Comparison of ENCODE assay signal across 33 cellular contexts in genomic region chr13:26200811-26201210, GRCh38.
"Had no signal": no experiment of that assay in that cellular context is flagged by ENCODE, and none has a peak within 500 bp of the region (broad histone marks: within the 10 kb centered on the region; RNA-seq: fewer than 3 reads in every experiment).

No MANE protein-coding gene starts in this region.

- H3K9me3 ChIP-seq: colonic mucosa had no signal

- H3K4me1 Mint-ChIP-seq: activated B cell treated with CpG ODN at 0.5 μM for 24 hours, brain had no signal

- H3K27me3 Mint-ChIP-seq: activated B cell treated with CpG ODN at 0.5 μM for 24 hours; activated CD8-positive, alpha-beta T cell treated with anti-CD3 and anti-CD28 coated beads for 36 hours; activated naive CD8-positive, alpha-beta T cell; activated T-helper 17 cell treated with anti-CD3 and anti-CD28 coated beads, Interleukin-2, amount 50 U/mL, for 72 hours; brain; T-helper 17 cell had no signal

- H3K27ac ChIP-seq: breast epithelium, cardiac muscle cell, colonic mucosa, epithelial cell of prostate, esophagus squamous epithelium, gastroesophageal sphincter, hepatocyte, WERI-Rb-1 had no signal

- H3K27ac Mint-ChIP-seq: activated B cell treated with CpG ODN at 0.5 μM for 24 hours; activated CD8-positive, alpha-beta T cell treated with anti-CD3 and anti-CD28 coated beads for 36 hours; activated naive CD8-positive, alpha-beta T cell; activated T-helper 17 cell treated with anti-CD3 and anti-CD28 coated beads, Interleukin-2, amount 50 U/mL, for 72 hours; brain; T-helper 17 cell; T-helper 2 cell treated with Interferon-gamma antibody and Interleukin-4, amounts not matched to agents 5 μg/mL and 100 μg/mL, for 36 hours had no signal

- ATAC-seq: activated CD4-positive, CD25-positive, alpha-beta regulatory T cell treated with anti-CD3 and anti-CD28 coated beads, Interleukin-2, amount 50 U/mL, for 24 hours; activated CD8-positive, alpha-beta T cell treated with anti-CD3 and anti-CD28 coated beads for 36 hours; activated T-cell treated with anti-CD3 and anti-CD28 coated beads, Interleukin-2, amount 50 U/mL, for 4 hours; activated T-helper 17 cell treated with anti-CD3 and anti-CD28 coated beads, Interleukin-2, amount 50 U/mL, for 72 hours; gastroesophageal sphincter; heart right ventricle; T-helper 17 cell had no signal

- H3K27me3 ChIP-seq: adrenal gland, ascending aorta, breast epithelium, cardiac muscle cell, colonic mucosa, esophagus squamous epithelium, gastroesophageal sphincter, heart right ventricle, hepatocyte had no signal

- H3K4me3 ChIP-seq: adrenal gland, ascending aorta, breast epithelium, cardiac muscle cell, colonic mucosa, esophagus squamous epithelium, gastroesophageal sphincter, heart right ventricle, hepatocyte had no signal

- H3K4me1 ChIP-seq: breast epithelium, colonic mucosa, esophagus squamous epithelium, gastroesophageal sphincter had no signal

- H3K4me3 Mint-ChIP-seq: activated B cell treated with CpG ODN at 0.5 μM for 24 hours; activated CD8-positive, alpha-beta T cell treated with anti-CD3 and anti-CD28 coated beads for 36 hours; activated naive CD8-positive, alpha-beta T cell; activated T-cell treated with anti-CD3 and anti-CD28 coated beads, Interleukin-2, amount 50 U/mL, for 4 hours; activated T-helper 17 cell treated with anti-CD3 and anti-CD28 coated beads, Interleukin-2, amount 50 U/mL, for 72 hours; brain; T-helper 17 cell; T-helper 2 cell treated with Interferon-gamma antibody and Interleukin-4, amounts not matched to agents 5 μg/mL and 100 μg/mL, for 36 hours had no signal

- DNase-seq: activated B cell treated with CpG ODN at 0.5 μM for 24 hours; activated CD4-positive, alpha-beta T cell treated with anti-CD3 and anti-CD28 coated beads for 48 hours; activated CD4-positive, alpha-beta T cell treated with anti-CD3 and anti-CD28 coated beads, Interleukin-2, amount 50 U/mL, for 1 hour; activated CD4-positive, alpha-beta T cell treated with anti-CD3 and anti-CD28 coated beads, Interleukin-2, amount 50 U/mL, for 48 hours; activated CD8-positive, alpha-beta memory T cell treated with anti-CD3 and anti-CD28 coated beads for 24 hours; activated CD8-positive, alpha-beta T cell treated with anti-CD3 and anti-CD28 coated beads for 36 hours; activated effector memory CD4-positive, alpha-beta T cell treated with Interleukin-2 at 50 U/mL for 16 hours; activated gamma-delta T cell treated with Interleukin-2 at 50 U/mL for 16 hours; activated naive CD4-positive, alpha-beta T cell treated with anti-CD3 and anti-CD28 coated beads, Interleukin-2, amount 50 U/mL, for 16 hours; activated naive CD4-positive, alpha-beta T cell treated with Interleukin-2 at 50 U/mL for 16 hours; activated T-cell treated with anti-CD3 and anti-CD28 coated beads, Interleukin-2, amount 50 U/mL, for 4 hours; adrenal gland; central memory CD4-positive, alpha-beta T cell; cerebellar nuclear complex; colonic mucosa; effector CD8-positive, alpha-beta T cell; esophagus squamous epithelium; foreskin melanocyte; heart right ventricle; T-helper 17 cell; T1000; WERI-Rb-1 had no signal

- H3K36me3 ChIP-seq: adrenal gland, breast epithelium, cardiac muscle cell, colonic mucosa, WERI-Rb-1 had no signal
